ENCODE assay signal across 8 cellular contexts in the genomic region with DNA sequence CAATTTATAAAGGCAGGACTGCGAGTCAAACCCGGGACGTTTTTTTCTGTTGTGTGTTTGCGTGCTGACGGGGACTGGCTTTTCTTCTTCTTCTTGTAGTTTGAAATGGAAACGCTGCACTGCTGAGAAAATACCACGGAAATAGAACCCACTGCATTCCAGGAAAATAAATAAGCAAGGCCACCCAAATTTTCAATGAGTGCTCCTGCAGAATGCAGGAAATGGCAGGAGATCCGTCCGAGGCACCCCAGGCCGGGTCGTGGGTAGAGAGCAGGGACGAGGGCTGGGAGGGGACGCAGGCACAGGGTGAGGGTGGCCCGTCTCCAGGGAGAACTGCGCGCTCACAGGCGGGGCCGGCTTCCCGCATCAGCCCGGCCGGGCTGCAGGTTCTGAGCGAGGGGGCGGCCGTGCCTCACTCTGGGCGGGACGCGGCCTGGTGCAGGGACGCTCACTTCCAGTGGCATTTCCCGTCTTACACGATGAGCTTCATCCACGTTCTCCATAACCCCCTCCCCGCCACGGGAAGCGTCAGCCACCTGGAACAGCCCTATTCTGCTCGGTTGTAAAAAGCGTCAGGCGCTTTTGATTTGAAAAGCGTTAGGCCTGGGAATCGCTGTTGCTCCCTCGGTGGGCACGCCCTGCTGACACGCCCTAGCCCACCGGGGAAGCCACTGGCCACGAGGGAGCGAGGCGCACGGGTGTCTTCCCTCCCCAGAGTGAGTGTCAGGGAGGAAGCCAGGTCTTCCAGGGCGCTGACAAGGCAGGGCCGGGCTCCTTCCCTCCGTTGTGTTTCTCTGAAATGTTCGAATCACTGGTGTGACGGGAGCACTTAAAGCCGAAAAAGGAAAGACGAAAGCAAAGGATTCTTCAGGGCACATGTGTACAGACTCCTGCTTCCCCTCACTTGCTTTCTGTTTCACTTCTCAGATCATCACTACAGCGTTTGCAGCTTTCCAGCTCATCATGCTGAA. TPM values are rescaled to one million over a fixed set of nuclear protein-coding genes. Genes with fewer than 3 reads are reported as not detected.
A peak's percentile ranks its signal among the peaks of the same experiment; 100 is the strongest.
DNase-seq lines count a peak whose midpoint lies in the region; ATAC-seq and TF ChIP-seq lines count a peak whose summit lies in the region.

No MANE protein-coding gene starts in this region.

- H3K9me3 Mint-ChIP-seq in activated naive CD4-positive, alpha-beta T cell treated with anti-CD3 and anti-CD28 coated beads, Interleukin-2, amount 10 ng/mL, durations not matched to agents 7 days and 5 days = no peaks in the 10 kb centered on the region

- H3K4me3 ChIP-seq in A673 (ENCODE audit: low read depth, low read length, poor library complexity, severe bottlenecking) (peak overlapping the region; percentile 41), thoracic aorta (peak overlapping the region; percentile 82)

- H3K36me3 ChIP-seq in A673 (ENCODE audit: insufficient read depth, low read length, poor library complexity, severe bottlenecking) (no peaks in the 10 kb centered on the region), thoracic aorta (no peaks in the 10 kb centered on the region)

- H3K27me3 ChIP-seq in A673 (replicated peaks; ENCODE audit: insufficient read depth, low read depth, low read length, poor library complexity) = peaks cover 31% of the 10 kb centered on the region
- no peaks in the 10 kb centered on the region for H3K27me3 ChIP-seq in thoracic aorta (replicated peaks; ENCODE audit: insufficient read depth)

- BruUV-seq in A673 (replicated peaks; lab: Mats Ljungman, UMichigan) = no TSS peak

- peak overlapping the region; percentile 99 for H3K27ac Mint-ChIP-seq in activated naive CD4-positive, alpha-beta T cell treated with anti-CD3 and anti-CD28 coated beads, Interleukin-2, amount 10 ng/mL, durations not matched to agents 7 days and 5 days

- H3K27me3 Mint-ChIP-seq in activated naive CD4-positive, alpha-beta T cell treated with anti-CD3 and anti-CD28 coated beads, Interleukin-2, amount 10 ng/mL, durations not matched to agents 7 days and 5 days = peaks cover 6% of the 10 kb centered on the region

- peak; percentile 44 for DNase-seq in A673 (ENCODE audit: low spot score)
- DNase-seq in OCI-M1 (lab: John Stamatoyannopoulos, UW) = peak; percentile 93
- DNase-seq in activated naive CD4-positive, alpha-beta T cell treated with anti-CD3 and anti-CD28 coated beads, Interleukin-2, amount 10 ng/mL, durations not matched to agents 7 days and 5 days = peak; percentile 76
- peak; percentile 72 for DNase-seq in germinal center (ENCODE audit: low spot score)
- peak; percentile 47 for DNase-seq in occipital lobe (lab: John Stamatoyannopoulos, UW)
- peak; percentile 15 for DNase-seq in thoracic aorta (ENCODE audit: low spot score)

- POLR2A ChIA-PET in A673 (lab: Charles Lee; ENCODE audit: low non-redundant PET) = no interaction called here

- peak overlapping the region; percentile 96 for H3K4me3 Mint-ChIP-seq in activated naive CD4-positive, alpha-beta T cell treated with anti-CD3 and anti-CD28 coated beads, Interleukin-2, amount 10 ng/mL, durations not matched to agents 7 days and 5 days

- peaks cover 35% of the 10 kb centered on the region for H3K4me1 Mint-ChIP-seq in activated naive CD4-positive, alpha-beta T cell treated with anti-CD3 and anti-CD28 coated beads, Interleukin-2, amount 10 ng/mL, durations not matched to agents 7 days and 5 days

- peak; percentile 75 for ATAC-seq in GM18858 (IDR thresholded peaks at IDR 0.05; ENCODE audit: unreplicated experiment)
- peak; percentile 81 for ATAC-seq in HG03064 (IDR thresholded peaks at IDR 0.05; ENCODE audit: low read depth, unreplicated experiment)
- ATAC-seq in thoracic aorta (ENCODE audit: insufficient number of reproducible peaks, low FRiP score, low read depth) = peak; percentile 51

- H3K4me1 ChIP-seq in A673 (ENCODE audit: insufficient read depth, low read length, poor library complexity, severe bottlenecking) = no peaks in the 10 kb centered on the region
- peaks cover 0 to 11% of the 10 kb centered on the region in 2 donors for H3K4me1 ChIP-seq in thoracic aorta (ENCODE audit: control insufficient read depth in 1 of 2, low read depth in 2 of 2)

- CTCF ChIA-PET in A673 (lab: Charles Lee) = interaction anchor here (0.6 kb wide), 1 partner anchor 841 kb away, joined by 3 read pairs; no protein-coding TSS in a partner anchor
- CTCF ChIA-PET in activated naive CD4-positive, alpha-beta T cell treated with anti-CD3 and anti-CD28 coated beads, Interleukin-2, amount 10 ng/mL, durations not matched to agents 7 days and 5 days (lab: Charles Lee) = interaction anchor here (0.8 to 4.0 kb wide), 4 partner anchors 9 to 32 kb away, joined by 3 to 24 read pairs (median 6); a partner anchor contains a TSS

- H3K9me3 ChIP-seq in A673 (ENCODE audit: low read depth, low read length, poor library complexity, severe bottlenecking) (no peaks in the 10 kb centered on the region), thoracic aorta (no peaks in the 10 kb centered on the region)

- intact Hi-C loops in A673 (cut with micrococcal nuclease; ENCODE audit: unreplicated experiment) = no loop called here

- TF ChIP-seq CTCF in A673 (conservative IDR thresholded peaks at IDR 0.05; ENCODE audit: low read depth, low read length) (no peak), thoracic aorta (IDR thresholded peaks at IDR 0.05) (no peak)

- no peaks in the 10 kb centered on the region for H3K36me3 Mint-ChIP-seq in activated naive CD4-positive, alpha-beta T cell treated with anti-CD3 and anti-CD28 coated beads, Interleukin-2, amount 10 ng/mL, durations not matched to agents 7 days and 5 days

- H3K27ac ChIP-seq in A673 (ENCODE audit: low read depth, low read length, poor library complexity, severe bottlenecking) = peak overlapping the region; percentile 14
- H3K27ac ChIP-seq in thoracic aorta = peak overlapping the region in 1 of 2 donors; percentile 55

RNA-seq across cellular contexts. Expression of a gene that starts 17.9 kb away (rescaled TPM):
- 22.4 and 28.2 TPM in 2 replicates for total RNA-seq in A673 (2021)
- total RNA-seq in occipital lobe = 63.8 TPM
- total RNA-seq in thoracic aorta = 10 to 100 TPM; 17.2 to 24.1 TPM

RNA-seq across cellular contexts. Expression of a gene that starts 54.0 kb away (rescaled TPM):
- total RNA-seq in A673 (2021) (0.88 and 0.92 TPM in 2 replicates), occipital lobe (1.9 TPM), thoracic aorta (1 to 10 TPM in 1 of 2 donors, under 1 TPM in 1; 0.71 to 2.6 TPM)

Comparison
In these comparisons a context has a peak if more than half of its experiments do, and no peak if none do; other contexts are left out.
1. DNase-seq: peak in every context shown above with its lines; median percentile 93 in OCI-M1; 76 in activated naive CD4-positive, alpha-beta T cell treated with anti-CD3 and anti-CD28 coated beads, Interleukin-2, amount 10 ng/mL, durations not matched to agents 7 days and 5 days; 72 in germinal center; 47 in occipital lobe; 44 in A673; 15 in thoracic aorta.